16 cellular contexts compared by ENCODE assay signal in the genomic region with DNA sequence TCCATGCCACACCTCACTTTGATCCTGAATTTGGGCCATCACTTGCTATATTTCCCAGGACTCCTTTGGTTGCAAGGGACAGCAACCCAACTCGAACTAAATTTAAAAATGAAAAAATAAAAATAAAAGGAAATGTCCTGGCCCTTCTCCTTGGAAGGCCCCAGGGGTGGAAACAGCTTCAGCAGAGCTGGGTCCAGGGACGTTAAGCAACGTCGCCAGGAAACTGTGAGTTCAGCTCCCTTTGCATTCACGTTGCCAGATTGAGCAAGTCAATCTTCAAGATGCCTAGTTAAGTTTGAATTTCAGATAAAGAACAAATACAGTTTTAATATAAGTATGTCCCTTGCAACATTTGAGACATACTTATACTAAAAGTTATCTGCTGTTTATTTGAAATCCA. TPM values are rescaled to one million over a fixed set of nuclear protein-coding genes. Genes with fewer than 3 reads are reported as not detected.
DNase-seq lines count a peak whose midpoint lies in the region; ATAC-seq and TF ChIP-seq lines count a peak whose summit lies in the region.
"Had no signal": no experiment of that assay in that cellular context is flagged by ENCODE, and none has a peak within 500 bp of the region (broad histone marks: within the 10 kb centered on the region; RNA-seq: fewer than 3 reads in every experiment).

No MANE protein-coding gene starts in this region.

- H3K9me3 ChIP-seq in DND-41 (ENCODE audit: insufficient read depth, low read length, severe bottlenecking): no peaks in the 10 kb centered on the region
- H3K9me3 ChIP-seq in Peyer's patch: no peaks in the 10 kb centered on the region
- no peaks in the 10 kb centered on the region for H3K9me3 ChIP-seq in spleen
- H3K9me3 ChIP-seq: SJCRH30 had no signal

- H3K4me1 ChIP-seq in DND-41 (ENCODE audit: insufficient read depth, low read length) (peaks cover 71% of the 10 kb centered on the region), Peyer's patch (peaks cover 0 to 38% (median 0%) of the 10 kb centered on the region in 4 donors), spleen (peaks cover 0 to 44% (median 16%) of the 10 kb centered on the region in 6 donors)

- H3K4me3 ChIP-seq in DND-41 (ENCODE audit: low read depth in 1 of 2, low read length in 2 of 2) (no peak overlapping the region), Peyer's patch (no peak overlapping the region), fibroblast of pulmonary artery (replicated peaks; ENCODE audit: low read depth, low read length) (no peak overlapping the region), spleen (no peak overlapping the region)
- H3K4me3 ChIP-seq: BLaER1, SJCRH30 had no signal

- no peak for ATAC-seq in DND-41 (ENCODE audit: insufficient read depth, low read depth)
- no peak for ATAC-seq in GM19035 (IDR thresholded peaks at IDR 0.05; ENCODE audit: unreplicated experiment)
- ATAC-seq in GM19455 (IDR thresholded peaks at IDR 0.05; ENCODE audit: unreplicated experiment): no peak
- no peak for ATAC-seq in HG03280 (IDR thresholded peaks at IDR 0.05; ENCODE audit: unreplicated experiment)

- H3K27ac ChIP-seq in DND-41 (ENCODE audit: low read length) (peak overlapping the region; percentile 99), Peyer's patch (peak overlapping the region in 3 of 4 donors; percentile 68 to 84 (median 76)), spleen (no peak overlapping the region)
- H3K27ac ChIP-seq: KMS-11, SJCRH30 had no signal

- H2AFZ ChIP-seq in DND-41 (ENCODE audit: low read depth, low read length): peak overlapping the region; percentile 40; the same call in 1 of the 2 replicates

- TF ChIP-seq POLR2A in Peyer's patch (IDR thresholded peaks at IDR 0.05) (no peak), spleen (IDR thresholded peaks at IDR 0.05) (no peak)

- H3K27me3 ChIP-seq in DND-41 (ENCODE audit: insufficient read depth, low read length, poor library complexity): no peaks in the 10 kb centered on the region
- H3K27me3 ChIP-seq in Peyer's patch: no peaks in the 10 kb centered on the region
- H3K27me3 ChIP-seq in spleen (replicated peaks in 1 of 7): peaks cover 0 to 20% (median 0%) of the 10 kb centered on the region in 7 donors
- H3K27me3 ChIP-seq: BLaER1, SJCRH30 had no signal

- H3K4me2 ChIP-seq in DND-41 (ENCODE audit: insufficient read depth, low read length): peak overlapping the region; percentile 54; the same call in 1 of the 2 replicates
- H3K4me2 ChIP-seq: KMS-11 had no signal

- DNase-seq in DND-41 (no peak), Peyer's patch (no peak), fibroblast of pulmonary artery (ENCODE audit: low read depth) (peak; percentile 56), spleen (peak; percentile 37), NCI-H2107 treated with DMSO at 0.1 percent for 48 hours (lab: John Stamatoyannopoulos, UW; ENCODE audit: unreplicated experiment) (no peak)
- DNase-seq: H7, NCI-H187 treated with DMSO at 0.1 percent for 48 hours, NCI-H2171, NCI-H82, SJCRH30, SW 1271 had no signal

- TF ChIP-seq CTCF in DND-41 (IDR thresholded peaks at IDR 0.05; ENCODE audit: borderline replicate concordance, extremely low read depth, low read length, poor library complexity, severe bottlenecking) (no peak), Peyer's patch (IDR thresholded peaks at IDR 0.05) (no peak), fibroblast of pulmonary artery (IDR thresholded peaks at IDR 0.05; ENCODE audit: low read length, missing control alignments) (no peak), spleen (IDR thresholded peaks at IDR 0.05 in 8 of 11, conservative IDR thresholded peaks at IDR 0.05 in 3 of 11) (no peak)

- no peaks in the 10 kb centered on the region for H4K20me1 ChIP-seq in DND-41 (ENCODE audit: insufficient read depth, low read length)
- H4K20me1 ChIP-seq: BLaER1 had no signal

- H3K9ac ChIP-seq in DND-41 (ENCODE audit: low read depth, low read length): peak overlapping the region; percentile 55
- H3K9ac ChIP-seq: KMS-11 had no signal

- intact Hi-C loops in spleen (cut with DNase I; ENCODE audit: low total_unique reads): no loop called here

- 46 to 78% (median 68%) methylated on average over 5 of the region's 5 CpGs for WGBS in spleen, 5 donors

- H3K36me3 ChIP-seq in DND-41 (ENCODE audit: insufficient read depth, low read length) (no peaks in the 10 kb centered on the region), Peyer's patch (no peaks in the 10 kb centered on the region), spleen (no peaks in the 10 kb centered on the region)
- H3K36me3 ChIP-seq: BLaER1, SJCRH30 had no signal

- no peaks in the 10 kb centered on the region for H3K79me2 ChIP-seq in DND-41 (ENCODE audit: insufficient read depth, low read length)

RNA-seq across cellular contexts. Expression of a gene that starts 14.6 kb away (rescaled TPM):
- 100 to 1,000 TPM in 2 of 4 donors, 10 to 100 TPM in 2; 69.3 to 168 (median 94.1) TPM for total RNA-seq in Peyer's patch
- 1 to 10 TPM; 2.4 to 7.9 (median 5.3) TPM for total RNA-seq in spleen
- polyA plus RNA-seq in spleen: 1 to 10 TPM; 1.3 to 3.4 (median 2.7) TPM

RNA-seq across cellular contexts. Expression of a gene that starts 43.5 kb away (rescaled TPM):
- 10 to 100 TPM; 23.1 to 72.9 (median 37.2) TPM for total RNA-seq in Peyer's patch
- total RNA-seq in spleen: 10 to 100 TPM; 32.1 to 55.3 (median 37.8) TPM
- 10 to 100 TPM in 1 of 3 donors, 1 to 10 TPM in 2; 4.5 to 13.9 (median 5.5) TPM for polyA plus RNA-seq in spleen

Comparison
In these comparisons a context has a peak if more than half of its experiments do, and no peak if none do; other contexts are left out.
1. DNase-seq: peak in fibroblast of pulmonary artery (single experiment) and spleen (single experiment); none in DND-41 (single experiment), Peyer's patch (0 of 3) and NCI-H2107 treated with DMSO at 0.1 percent for 48 hours (single experiment).
2. H3K27ac ChIP-seq: peak in DND-41 (single experiment) and Peyer's patch (3 of 4); none in spleen (0 of 8).
3. RNA of a gene that starts 14.6 kb away (total RNA-seq): 69.3 to 168 TPM in Peyer's patch; 2.4 to 7.9 TPM in spleen; every median in the first group is over 4 times any median in the second.